27 cellular contexts compared by ENCODE assay signal in genomic region chr6:39476151-39476550, GRCh38.
"Had no signal": no experiment of that assay in that cellular context is flagged by ENCODE, and none has a peak within 500 bp of the region (broad histone marks: within the 10 kb centered on the region; RNA-seq: fewer than 3 reads in every experiment).

No MANE protein-coding gene starts in this region.

- H3K27ac Mint-ChIP-seq: activated B cell treated with CpG ODN at 0.5 μM for 24 hours; activated CD4-positive, alpha-beta T cell treated with anti-CD3 and anti-CD28 coated beads for 36 hours; activated naive CD4-positive, alpha-beta T cell treated with anti-CD3 and anti-CD28 coated beads, Interleukin-2, amount 10 ng/mL, durations not matched to agents 7 days and 5 days; activated naive CD8-positive, alpha-beta T cell treated with anti-CD3 and anti-CD28 coated beads, Interleukin-2, amount 10 ng/mL, durations not matched to agents 7 days and 5 days; effector memory CD8-positive, alpha-beta T cell; naive B cell; nephron progenitor cell; stimulated activated effector memory CD8-positive, alpha-beta T cell treated with anti-CD3 and anti-CD28 coated beads, Interleukin-12 subunit alpha, Interleukin-12 subunit beta, amount 100 ng/mL, for 72 hours; T-helper 17 cell had no signal

- H3K4me1 ChIP-seq: ascending aorta, thyroid gland, upper lobe of right lung had no signal

- H3K9me3 ChIP-seq: ascending aorta, gastroesophageal sphincter, neutrophil, thyroid gland, upper lobe of right lung had no signal

- DNase-seq: activated B cell treated with CpG ODN at 0.5 μM for 24 hours; activated CD4-positive, alpha-beta T cell treated with anti-CD3 and anti-CD28 coated beads for 36 hours; activated CD4-positive, alpha-beta T cell treated with anti-CD3 and anti-CD28 coated beads, Interleukin-2, amount 50 U/mL, for 4 hours; activated effector memory CD4-positive, alpha-beta T cell treated with anti-CD3 and anti-CD28 coated beads, Interleukin-2, amount 50 U/mL, for 16 hours; activated naive CD4-positive, alpha-beta T cell treated with anti-CD3 and anti-CD28 coated beads, Interleukin-2, amount 10 ng/mL, durations not matched to agents 7 days and 5 days; activated naive CD8-positive, alpha-beta T cell treated with anti-CD3 and anti-CD28 coated beads, Interleukin-2, amount 10 ng/mL, durations not matched to agents 7 days and 5 days; caudate nucleus; cortex of kidney; effector memory CD8-positive, alpha-beta T cell; erythroblast; head of caudate nucleus; left ventricle myocardium inferior; naive B cell; nephron progenitor cell; small intestine; stimulated activated CD4-positive, alpha-beta T cell treated with anti-CD3 and anti-CD28 coated beads, Interleukin-4, amount 100 ng/mL, for 24 hours; stimulated activated naive CD8-positive, alpha-beta T cell treated with anti-CD3 and anti-CD28 coated beads, Interleukin-15, amount 100 ng/mL, for 72 hours; SW 1271; T-helper 17 cell; thyroid gland; upper lobe of right lung had no signal

- H3K36me3 Mint-ChIP-seq: activated naive CD4-positive, alpha-beta T cell treated with anti-CD3 and anti-CD28 coated beads, Interleukin-2, amount 10 ng/mL, durations not matched to agents 7 days and 5 days; naive B cell; stimulated activated effector memory CD8-positive, alpha-beta T cell treated with anti-CD3 and anti-CD28 coated beads, Interleukin-12 subunit alpha, Interleukin-12 subunit beta, amount 100 ng/mL, for 72 hours had no signal

- H3K4me3 ChIP-seq: ascending aorta, gastroesophageal sphincter, left ventricle myocardium inferior, lung, thyroid gland, upper lobe of right lung had no signal

- H3K36me3 ChIP-seq: ascending aorta, gastroesophageal sphincter, left ventricle myocardium inferior, neutrophil, thyroid gland, upper lobe of right lung had no signal

- H3K27me3 Mint-ChIP-seq: activated B cell treated with CpG ODN at 0.5 μM for 24 hours; activated naive CD4-positive, alpha-beta T cell treated with anti-CD3 and anti-CD28 coated beads, Interleukin-2, amount 10 ng/mL, durations not matched to agents 7 days and 5 days; T-helper 17 cell had no signal

- H3K4me3 Mint-ChIP-seq: activated B cell treated with CpG ODN at 0.5 μM for 24 hours; activated CD4-positive, alpha-beta T cell treated with anti-CD3 and anti-CD28 coated beads for 36 hours; activated naive CD4-positive, alpha-beta T cell treated with anti-CD3 and anti-CD28 coated beads, Interleukin-2, amount 10 ng/mL, durations not matched to agents 7 days and 5 days; activated naive CD8-positive, alpha-beta T cell treated with anti-CD3 and anti-CD28 coated beads, Interleukin-2, amount 10 ng/mL, durations not matched to agents 7 days and 5 days; effector memory CD8-positive, alpha-beta T cell; nephron progenitor cell; stimulated activated effector memory CD8-positive, alpha-beta T cell treated with anti-CD3 and anti-CD28 coated beads, Interleukin-12 subunit alpha, Interleukin-12 subunit beta, amount 100 ng/mL, for 72 hours; stimulated activated naive CD8-positive, alpha-beta T cell treated with anti-CD3 and anti-CD28 coated beads, Interleukin-15, amount 100 ng/mL, for 72 hours; T-helper 17 cell had no signal

- ATAC-seq: activated CD4-positive, alpha-beta T cell treated with anti-CD3 and anti-CD28 coated beads for 36 hours; effector memory CD8-positive, alpha-beta T cell; gastroesophageal sphincter; sciatic nerve; stimulated activated effector memory CD8-positive, alpha-beta T cell treated with anti-CD3 and anti-CD28 coated beads, Interleukin-12 subunit alpha, Interleukin-12 subunit beta, amount 100 ng/mL, for 72 hours; stimulated activated naive CD8-positive, alpha-beta T cell treated with anti-CD3 and anti-CD28 coated beads, Interleukin-15, amount 100 ng/mL, for 72 hours; T-helper 17 cell; upper lobe of right lung had no signal

- H3K27me3 ChIP-seq: ascending aorta, gastroesophageal sphincter, thyroid gland, upper lobe of right lung had no signal

- H3K27ac ChIP-seq: ascending aorta, gastroesophageal sphincter, left ventricle myocardium inferior, neutrophil, thyroid gland, upper lobe of right lung had no signal

- H3K9me3 Mint-ChIP-seq: activated naive CD4-positive, alpha-beta T cell treated with anti-CD3 and anti-CD28 coated beads, Interleukin-2, amount 10 ng/mL, durations not matched to agents 7 days and 5 days; stimulated activated effector memory CD8-positive, alpha-beta T cell treated with anti-CD3 and anti-CD28 coated beads, Interleukin-12 subunit alpha, Interleukin-12 subunit beta, amount 100 ng/mL, for 72 hours had no signal
